In the genomic region with DNA sequence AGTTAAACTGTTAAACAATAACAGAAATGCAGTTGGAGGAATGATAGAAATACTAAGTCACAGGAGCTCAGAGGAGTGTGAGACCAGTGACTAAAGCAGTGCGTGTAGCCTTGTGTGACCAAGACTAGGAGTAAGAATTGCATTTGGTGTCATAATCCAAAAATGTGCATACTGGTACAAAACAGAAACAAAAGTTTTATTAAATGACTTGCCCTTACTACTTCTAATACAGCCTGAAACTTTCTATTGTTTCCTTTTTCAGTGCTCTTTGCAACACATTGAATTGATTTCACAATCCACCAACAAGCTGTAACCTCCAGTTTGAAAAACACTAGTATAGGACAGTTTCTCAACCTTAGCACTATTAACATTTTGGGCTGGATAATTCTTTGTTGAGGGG, we compare ENCODE assay signal across 1 cellular context.
TF ChIP-seq lines count a peak whose summit lies in the region.

No MANE protein-coding gene starts in this region.

TF ChIP-seq in GM12878, 131 proteins besides CTCF, POLR2A, EP300 and RAD21:
- TF ChIP-seq BMI1 (IDR thresholded peaks at IDR 0.05; ENCODE audit: borderline replicate concordance) (no peak), ZNF24 (IDR thresholded peaks at IDR 0.05) (no peak), ASH2L (IDR thresholded peaks at IDR 0.05; ENCODE audit: borderline replicate concordance, low read depth) (no peak), IKZF2 (IDR thresholded peaks at IDR 0.05) (no peak), JUNB (IDR thresholded peaks at IDR 0.05) (0 out of 2 replicates have a peak, but pooled peaks have one; percentile 16), CBFB (IDR thresholded peaks at IDR 0.05; ENCODE audit: low read depth) (no peak)
- TF ChIP-seq, protein P1, sequence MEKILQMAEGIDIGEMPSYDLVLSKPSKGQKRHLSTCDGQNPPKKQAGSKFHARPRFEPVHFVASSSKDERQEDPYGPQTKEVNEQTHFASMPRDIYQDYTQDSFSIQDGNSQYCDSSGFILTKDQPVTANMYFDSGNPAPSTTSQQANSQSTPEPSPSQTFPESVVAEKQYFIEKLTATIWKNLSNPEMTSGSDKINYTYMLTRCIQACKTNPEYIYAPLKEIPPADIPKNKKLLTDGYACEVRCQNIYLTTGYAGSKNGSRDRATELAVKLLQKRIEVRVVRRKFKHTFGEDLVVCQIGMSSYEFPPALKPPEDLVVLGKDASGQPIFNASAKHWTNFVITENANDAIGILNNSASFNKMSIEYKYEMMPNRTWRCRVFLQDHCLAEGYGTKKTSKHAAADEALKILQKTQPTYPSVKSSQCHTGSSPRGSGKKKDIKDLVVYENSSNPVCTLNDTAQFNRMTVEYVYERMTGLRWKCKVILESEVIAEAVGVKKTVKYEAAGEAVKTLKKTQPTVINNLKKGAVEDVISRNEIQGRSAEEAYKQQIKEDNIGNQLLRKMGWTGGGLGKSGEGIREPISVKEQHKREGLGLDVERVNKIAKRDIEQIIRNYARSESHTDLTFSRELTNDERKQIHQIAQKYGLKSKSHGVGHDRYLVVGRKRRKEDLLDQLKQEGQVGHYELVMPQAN (conservative IDR thresholded peaks at IDR 0.05), result no peak
